17 cellular contexts compared by ENCODE assay signal in genomic region chr13:31263346-31263745, GRCh38.
DNase-seq lines count a peak whose midpoint lies in the region; ATAC-seq and TF ChIP-seq lines count a peak whose summit lies in the region.
"Had no signal": no experiment of that assay in that cellular context is flagged by ENCODE, and none has a peak within 500 bp of the region (broad histone marks: within the 10 kb centered on the region; RNA-seq: fewer than 3 reads in every experiment).

No MANE protein-coding gene starts in this region.

- TF ChIP-seq POLR2A in thyroid gland (IDR thresholded peaks at IDR 0.05), result no peak

- ATAC-seq in left ventricle myocardium superior, result peak; percentile 50
- peak; percentile 19 for ATAC-seq in left colon
- no peak for ATAC-seq in GM18861 (IDR thresholded peaks at IDR 0.05; ENCODE audit: unreplicated experiment)
- ATAC-seq: CD8-positive, alpha-beta T cell; GM23338 had no signal

- H3K4me1 Mint-ChIP-seq in chondrocyte (ENCODE audit: low read depth), result peaks cover 5% of the 10 kb centered on the region
- H3K4me1 Mint-ChIP-seq: CD4-positive, CD25-positive, alpha-beta regulatory T cell; GM23338; H9 had no signal

- 88 to 100% methylated on average over 1 of the region's 1 CpG for WGBS in thyroid gland, 2 donors

- no peak overlapping the region for H3K4me3 Mint-ChIP-seq in chondrocyte (ENCODE audit: unreplicated experiment)
- H3K4me3 Mint-ChIP-seq: CD4-positive, CD25-positive, alpha-beta regulatory T cell; CD8-positive, alpha-beta T cell; GM23338; H9; HFFc6 had no signal

- DNase-seq in left ventricle myocardium superior (no peak), left ventricle myocardium inferior (no peak), chondrocyte (ENCODE audit: low spot score) (no peak), left colon (no peak), thyroid gland (peak; percentile 13 to 48), T-helper 1 cell (no peak), HCEC 1CT (no peak)
- DNase-seq: C1 segment of cervical spinal cord; Caco-2; CD4-positive, CD25-positive, alpha-beta regulatory T cell; CD8-positive, alpha-beta T cell; DMS153; DND-41; H9; HFFc6 had no signal

- H3K4me1 ChIP-seq in left ventricle myocardium inferior, result peaks cover 27% of the 10 kb centered on the region
- peaks cover 0 to 12% of the 10 kb centered on the region in 2 donors for H3K4me1 ChIP-seq in thyroid gland
- H3K4me1 ChIP-seq: Caco-2 had no signal

- H3K27ac ChIP-seq in left ventricle myocardium inferior (replicated peaks), result no peak overlapping the region
- peak overlapping the region in 1 of 3 donors; percentile 19 for H3K27ac ChIP-seq in thyroid gland

- intact Hi-C loops in left ventricle myocardium superior (cut with micrococcal nuclease) (no loop called here), left ventricle myocardium inferior (cut with micrococcal nuclease) (no loop called here), left colon (cut with DNase I, micrococcal nuclease) (no loop called here), thyroid gland (cut with DNase I) (no loop called here)

- no peaks in the 10 kb centered on the region for H3K27me3 ChIP-seq in left ventricle myocardium inferior (ENCODE audit: low read depth)
- no peaks in the 10 kb centered on the region for H3K27me3 ChIP-seq in thyroid gland

- H3K36me3 Mint-ChIP-seq in chondrocyte (ENCODE audit: low read depth), result peaks cover 7% of the 10 kb centered on the region

- H3K9me3 Mint-ChIP-seq in chondrocyte (ENCODE audit: low read depth), result no peaks in the 10 kb centered on the region
- H3K9me3 Mint-ChIP-seq: CD8-positive, alpha-beta T cell; GM23338; H9; HFFc6 had no signal

- no peak overlapping the region for H3K4me3 ChIP-seq in left ventricle myocardium inferior
- H3K4me3 ChIP-seq in thyroid gland (replicated peaks in 1 of 3), result no peak overlapping the region
- H3K4me3 ChIP-seq: GM23338 had no signal

- H3K9me3 ChIP-seq in left ventricle myocardium inferior (replicated peaks), result peaks cover 12% of the 10 kb centered on the region
- H3K9me3 ChIP-seq in thyroid gland, result no peaks in the 10 kb centered on the region

- TF ChIP-seq CTCF in left ventricle myocardium inferior (IDR thresholded peaks at IDR 0.05; ENCODE audit: borderline replicate concordance) (no peak), chondrocyte (IDR thresholded peaks at IDR 0.05) (no peak), thyroid gland (IDR thresholded peaks at IDR 0.05) (no peak)

- peak overlapping the region; percentile 58 for H3K27ac Mint-ChIP-seq in chondrocyte (ENCODE audit: unreplicated experiment)
- H3K27ac Mint-ChIP-seq: CD4-positive, CD25-positive, alpha-beta regulatory T cell; CD8-positive, alpha-beta T cell; GM23338; HFFc6 had no signal

- H3K36me3 ChIP-seq in left ventricle myocardium inferior, result peaks cover 44% of the 10 kb centered on the region
- no peaks in the 10 kb centered on the region for H3K36me3 ChIP-seq in thyroid gland

- H3K27me3 Mint-ChIP-seq in chondrocyte (ENCODE audit: low read depth), result no peaks in the 10 kb centered on the region
- H3K27me3 Mint-ChIP-seq: CD4-positive, CD25-positive, alpha-beta regulatory T cell had no signal

Comparison
In these comparisons a context has a peak if more than half of its experiments do, and no peak if none do; other contexts are left out.
1. DNase-seq: peak in thyroid gland (2 of 2); none in left ventricle myocardium superior (single experiment), left ventricle myocardium inferior (single experiment), chondrocyte (single experiment), left colon (0 of 2), T-helper 1 cell (0 of 5) and HCEC 1CT (single experiment).